In the genomic region with DNA sequence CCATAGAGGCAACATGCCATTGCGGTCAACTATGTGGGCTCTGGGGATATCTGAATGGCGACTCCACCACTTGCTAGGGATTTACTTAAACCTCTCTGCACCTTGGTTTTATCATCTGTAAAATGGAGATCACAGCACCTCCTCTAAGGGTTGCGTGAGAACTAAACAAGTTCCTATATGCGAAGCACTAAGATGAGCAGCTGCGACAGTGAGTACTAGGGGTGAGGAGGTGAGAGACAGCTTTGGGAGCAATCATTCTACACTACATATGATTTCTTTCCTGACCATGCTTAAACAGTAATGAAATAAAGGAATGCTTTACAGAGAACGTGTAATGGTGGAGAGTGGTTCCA, we compare ENCODE assay signal across 18 cellular contexts.
A peak's percentile ranks its signal among the peaks of the same experiment; 100 is the strongest.
DNase-seq lines count a peak whose midpoint lies in the region; ATAC-seq, FAIRE-seq and TF ChIP-seq lines count a peak whose summit lies in the region.
"Had no signal": no experiment of that assay in that cellular context is flagged by ENCODE, and none has a peak within 500 bp of the region (broad histone marks: within the 10 kb centered on the region; RNA-seq: fewer than 3 reads in every experiment).

No MANE protein-coding gene starts in this region.

- peak overlapping the region in 2 of 4 donors; percentile 8 to 41 for H3K4me3 Mint-ChIP-seq in CD4-positive, CD25-positive, alpha-beta regulatory T cell
- peak overlapping the region; percentile 56 for H3K4me3 Mint-ChIP-seq in central memory CD8-positive, alpha-beta T cell
- no peak overlapping the region for H3K4me3 Mint-ChIP-seq in osteocyte (ENCODE audit: unreplicated experiment)
- H3K4me3 Mint-ChIP-seq: activated naive CD4-positive, alpha-beta T cell treated with anti-CD3 and anti-CD28 coated beads for 36 hours had no signal

- peaks cover 2% of the 10 kb centered on the region for H3K36me3 ChIP-seq in CD4-positive, CD25-positive, alpha-beta regulatory T cell (ENCODE audit: control insufficient read depth, insufficient read depth, low read length)
- H3K36me3 ChIP-seq in OCI-LY1 (ENCODE audit: insufficient read depth, low read length), result no peaks in the 10 kb centered on the region

- ATAC-seq in CD4-positive, CD25-positive, alpha-beta regulatory T cell (ENCODE audit: low read depth in 2 of 2), result no peak
- peak; percentile 81 for ATAC-seq in central memory CD8-positive, alpha-beta T cell (replicated peaks; ENCODE audit: extremely low read depth, poor library complexity, severe bottlenecking)
- no peak for ATAC-seq in GM21528 (IDR thresholded peaks at IDR 0.05; ENCODE audit: low FRiP score, unreplicated experiment)
- ATAC-seq in HG03342 (IDR thresholded peaks at IDR 0.05; ENCODE audit: unreplicated experiment), result no peak

- no peaks in the 10 kb centered on the region for H3K9me2 ChIP-seq in OCI-LY1 (ENCODE audit: low read depth, low read length)

- no peak for TF ChIP-seq POLR2A in GM12891 (IDR thresholded peaks at IDR 0.05; ENCODE audit: low read depth, low read length)

- peaks cover 14% of the 10 kb centered on the region for H3K36me3 Mint-ChIP-seq in CD4-positive, CD25-positive, alpha-beta regulatory T cell
- H3K36me3 Mint-ChIP-seq in central memory CD8-positive, alpha-beta T cell (ENCODE audit: insufficient read depth), result peaks cover 8% of the 10 kb centered on the region
- H3K36me3 Mint-ChIP-seq in osteocyte (ENCODE audit: unreplicated experiment), result no peaks in the 10 kb centered on the region

- H3K9me3 ChIP-seq in CD4-positive, CD25-positive, alpha-beta regulatory T cell (ENCODE audit: control insufficient read depth in 2 of 2, low read length in 2 of 2), result no peaks in the 10 kb centered on the region
- no peaks in the 10 kb centered on the region for H3K9me3 ChIP-seq in OCI-LY1 (ENCODE audit: low read length)
- H3K9me3 ChIP-seq: testis had no signal

- no peak overlapping the region for H3K27ac Mint-ChIP-seq in CD4-positive, CD25-positive, alpha-beta regulatory T cell
- peak overlapping the region; percentile 36 for H3K27ac Mint-ChIP-seq in central memory CD8-positive, alpha-beta T cell (ENCODE audit: low read depth)
- H3K27ac Mint-ChIP-seq in osteocyte (ENCODE audit: unreplicated experiment), result peak overlapping the region; percentile 39
- H3K27ac Mint-ChIP-seq: activated naive CD4-positive, alpha-beta T cell treated with anti-CD3 and anti-CD28 coated beads for 36 hours had no signal

- H3K9me3 Mint-ChIP-seq in CD4-positive, CD25-positive, alpha-beta regulatory T cell, result no peaks in the 10 kb centered on the region
- H3K9me3 Mint-ChIP-seq in central memory CD8-positive, alpha-beta T cell, result no peaks in the 10 kb centered on the region
- no peaks in the 10 kb centered on the region for H3K9me3 Mint-ChIP-seq in osteocyte (ENCODE audit: unreplicated experiment)
- H3K9me3 Mint-ChIP-seq: activated naive CD4-positive, alpha-beta T cell treated with anti-CD3 and anti-CD28 coated beads for 36 hours had no signal

- peak overlapping the region; percentile 14 for H3K4me3 ChIP-seq in CD4-positive, CD25-positive, alpha-beta regulatory T cell (ENCODE audit: low read depth, low read length)
- peak overlapping the region; percentile 16 for H3K4me3 ChIP-seq in OCI-LY1 (ENCODE audit: low read depth, low read length, poor library complexity, severe bottlenecking)
- H3K4me3 ChIP-seq: skin epidermis, testis had no signal

- no peak for TF ChIP-seq CTCF in OCI-LY1 (IDR thresholded peaks at IDR 0.05; ENCODE audit: low read length)
- no peak for TF ChIP-seq CTCF in osteocyte (IDR thresholded peaks at IDR 0.05)

- peaks cover 70% of the 10 kb centered on the region for H3K4me1 ChIP-seq in CD4-positive, CD25-positive, alpha-beta regulatory T cell (ENCODE audit: control insufficient read depth, insufficient read depth, low read length, poor library complexity, severe bottlenecking)
- H3K4me1 ChIP-seq in OCI-LY1 (ENCODE audit: insufficient read depth, low read length, severe bottlenecking), result peaks cover 54% of the 10 kb centered on the region

- no peaks in the 10 kb centered on the region for H4K20me1 ChIP-seq in OCI-LY1 (ENCODE audit: insufficient read depth, low read length)

- no peaks in the 10 kb centered on the region for H3K27me3 ChIP-seq in CD4-positive, CD25-positive, alpha-beta regulatory T cell (ENCODE audit: control insufficient read depth, insufficient read depth, low read length)
- H3K27me3 ChIP-seq in OCI-LY1 (ENCODE audit: insufficient read depth, low read length), result no peaks in the 10 kb centered on the region
- H3K27me3 ChIP-seq: testis had no signal

- DNase-seq in CD4-positive, CD25-positive, alpha-beta regulatory T cell, result no peak
- DNase-seq in central memory CD8-positive, alpha-beta T cell (ENCODE audit: low spot score in 2 of 2), result no peak
- DNase-seq in osteocyte (ENCODE audit: extremely low spot score, unreplicated experiment) (no peak), SKM-1 (lab: John Stamatoyannopoulos, UW; ENCODE audit: unreplicated experiment) (no peak), GM12891 (ENCODE audit: insufficient read length, low spot score) (no peak)
- DNase-seq: activated naive CD4-positive, alpha-beta T cell treated with anti-CD3 and anti-CD28 coated beads for 36 hours; cortex of kidney; Kasumi-1; NCI-H1105; NCI-H510A; stimulated activated CD4-positive, alpha-beta T cell treated with anti-CD3 and anti-CD28 coated beads, Interleukin-4, amount 100 ng/mL, for 1 hour; SW 1271; testis had no signal

- H3K27me3 Mint-ChIP-seq in CD4-positive, CD25-positive, alpha-beta regulatory T cell, result no peaks in the 10 kb centered on the region
- no peaks in the 10 kb centered on the region for H3K27me3 Mint-ChIP-seq in central memory CD8-positive, alpha-beta T cell
- H3K27me3 Mint-ChIP-seq in osteocyte (ENCODE audit: unreplicated experiment), result no peaks in the 10 kb centered on the region

- H3K4me1 Mint-ChIP-seq in CD4-positive, CD25-positive, alpha-beta regulatory T cell, result peaks cover 37 to 94% (median 63%) of the 10 kb centered on the region in 4 donors
- peaks cover 77% of the 10 kb centered on the region for H3K4me1 Mint-ChIP-seq in central memory CD8-positive, alpha-beta T cell
- H3K4me1 Mint-ChIP-seq in osteocyte (ENCODE audit: unreplicated experiment), result peaks cover 77% of the 10 kb centered on the region

- FAIRE-seq in GM12891 (lab: Jason Lieb, UNC), result no peak
- FAIRE-seq: keratinocyte had no signal

- peak overlapping the region; percentile 36 for H3K4me2 ChIP-seq in OCI-LY1 (ENCODE audit: low read length)

- peaks cover 46% of the 10 kb centered on the region for H3K79me2 ChIP-seq in OCI-LY1 (ENCODE audit: insufficient read depth, low read length)

- H2AFZ ChIP-seq in OCI-LY1 (ENCODE audit: low read length), result no peak overlapping the region

- H3K9ac ChIP-seq in OCI-LY1 (ENCODE audit: low read length), result peak overlapping the region; percentile 3; the same call in 1 of the 2 replicates

- no peak overlapping the region for H3K27ac ChIP-seq in CD4-positive, CD25-positive, alpha-beta regulatory T cell (ENCODE audit: insufficient read depth, low read length, poor library complexity, severe bottlenecking)
- H3K27ac ChIP-seq in OCI-LY1 (ENCODE audit: low read depth, low read length, poor library complexity, severe bottlenecking), result peak overlapping the region; percentile 66
- H3K27ac ChIP-seq: skin epidermis had no signal

- no peaks in the 10 kb centered on the region for H3F3A ChIP-seq in OCI-LY1 (ENCODE audit: insufficient read depth, low read length)

TF ChIP-seq in GM12891, 5 proteins besides CTCF, POLR2A, EP300 and RAD21:
- TF ChIP-seq PAX5 (IDR thresholded peaks at IDR 0.05; ENCODE audit: insufficient read depth, low read length, severe bottlenecking) (no peak), POU2F2 (IDR thresholded peaks at IDR 0.05; ENCODE audit: low read depth, low read length) (no peak), POLR2AphosphoS5 (IDR thresholded peaks at IDR 0.05; ENCODE audit: low read depth, low read length) (no peak), TAF1 (IDR thresholded peaks at IDR 0.05; ENCODE audit: low read depth, low read length) (no peak), SPI1 (IDR thresholded peaks at IDR 0.05; ENCODE audit: low read depth, low read length) (no peak)

Comparison
In these comparisons a context has a peak if more than half of its experiments do, and no peak if none do; other contexts are left out.
1. H3K27ac Mint-ChIP-seq: peak in central memory CD8-positive, alpha-beta T cell (single experiment) and osteocyte (single experiment); none in CD4-positive, CD25-positive, alpha-beta regulatory T cell (0 of 3).